In the genomic region with DNA sequence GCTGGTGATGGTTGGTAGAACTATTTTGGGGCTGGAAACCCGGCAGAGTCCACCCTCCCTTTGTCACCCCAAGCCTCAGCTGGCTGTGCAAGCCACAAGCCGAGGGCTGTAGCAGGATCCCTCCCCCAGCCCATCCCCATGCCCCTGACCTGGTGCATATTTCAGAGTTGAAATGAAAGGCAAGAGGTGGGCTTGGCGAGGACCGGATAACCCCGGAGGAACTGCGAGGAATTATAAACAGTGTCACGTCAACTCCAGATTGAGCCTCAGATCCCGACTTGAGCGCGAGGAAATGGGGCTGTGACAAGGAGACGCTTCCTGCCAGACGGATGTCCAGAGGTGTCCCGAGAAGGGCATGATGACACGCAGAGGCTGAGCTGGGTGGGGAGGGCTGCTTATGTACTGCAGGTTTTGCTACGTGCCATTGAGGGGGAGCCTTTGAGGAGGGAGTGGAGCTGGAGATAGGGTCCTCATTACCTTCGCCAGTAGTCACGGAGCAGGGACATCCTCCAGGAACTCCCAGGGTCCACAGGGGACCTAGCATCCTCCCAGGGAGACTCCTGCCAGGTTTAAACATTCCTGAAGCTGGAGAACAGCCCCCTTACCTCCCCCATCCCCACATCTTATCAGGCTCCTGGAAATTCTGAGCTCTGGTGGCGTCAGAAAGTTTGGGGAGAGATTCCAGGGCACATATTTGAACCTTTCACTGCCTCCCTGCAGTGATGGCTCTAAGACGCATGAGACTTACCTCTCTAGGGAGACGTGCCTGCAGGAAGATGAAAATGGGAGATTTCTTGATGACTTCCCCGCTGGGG, we compare ENCODE assay signal across 31 cellular contexts.
"Had no signal": no experiment of that assay in that cellular context is flagged by ENCODE, and none has a peak within 500 bp of the region (broad histone marks: within the 10 kb centered on the region; RNA-seq: fewer than 3 reads in every experiment).

No MANE protein-coding gene starts in this region.

- DNase-seq: activated B cell treated with CpG ODN at 0.5 μM for 24 hours; activated CD4-positive, alpha-beta memory T cell treated with anti-CD3 and anti-CD28 coated beads for 36 hours; activated CD4-positive, alpha-beta T cell treated with anti-CD3 and anti-CD28 coated beads for 4 hours; activated CD4-positive, alpha-beta T cell treated with anti-CD3 and anti-CD28 coated beads, Interleukin-2, amount 50 U/mL, for 1 hour; activated CD4-positive, CD25-positive, alpha-beta regulatory T cell treated with anti-CD3 and anti-CD28 coated beads, Interleukin-2, amount 50 U/mL, for 72 hours; activated CD8-positive, alpha-beta memory T cell treated with anti-CD3 and anti-CD28 coated beads, Interleukin-2, amount 50 U/mL, for 48 hours; activated effector memory CD4-positive, alpha-beta T cell treated with Interleukin-2 at 50 U/mL for 16 hours; activated naive CD4-positive, alpha-beta T cell treated with anti-CD3 and anti-CD28 coated beads, Interleukin-2, amount 10 ng/mL, durations not matched to agents 7 days and 5 days; activated naive CD8-positive, alpha-beta T cell treated with anti-CD3 and anti-CD28 coated beads, Interleukin-2, amount 50 U/mL, for 24 hours; activated T-cell treated with anti-CD3 and anti-CD28 coated beads, Interleukin-2, amount 50 U/mL, for 48 hours; anterior cingulate cortex; caudate nucleus; MM.1S; MV-4-11; NCI-H1092; NCI-H1436 treated with DMSO at 0.1 percent for 48 hours; NCI-H1694 treated with DMSO at 0.1 percent for 48 hours; NCI-H2029; NCI-H345; NCI-H524 treated with DMSO at 0.1 percent for 48 hours; RPMI8226; SIG-M5; T-cell; T-helper 17 cell; T-helper 9 cell had no signal

- H3K9me3 Mint-ChIP-seq: activated B cell treated with CpG ODN at 0.5 μM for 24 hours; activated CD4-positive, alpha-beta memory T cell treated with anti-CD3 and anti-CD28 coated beads for 36 hours; activated naive CD4-positive, alpha-beta T cell treated with anti-CD3 and anti-CD28 coated beads, Interleukin-2, amount 10 ng/mL, durations not matched to agents 7 days and 5 days; activated naive CD8-positive, alpha-beta T cell treated with anti-CD3 and anti-CD28 coated beads, Interleukin-2, amount 50 U/mL, for 24 hours; brain; T-cell had no signal

- H3K9ac ChIP-seq: KMS-11 had no signal

- H3K27ac ChIP-seq: KMS-11, VCaP had no signal

- ATAC-seq: activated naive CD8-positive, alpha-beta T cell treated with anti-CD3 and anti-CD28 coated beads, Interleukin-2, amount 50 U/mL, for 24 hours; Panc1; SK-N-SH treated with all-trans-retinoic acid at 6 μM for 48 hours; T-cell; T-helper 17 cell had no signal

- H3K36me3 Mint-ChIP-seq: activated CD4-positive, alpha-beta memory T cell treated with anti-CD3 and anti-CD28 coated beads for 36 hours; activated naive CD4-positive, alpha-beta T cell treated with anti-CD3 and anti-CD28 coated beads, Interleukin-2, amount 10 ng/mL, durations not matched to agents 7 days and 5 days; activated naive CD8-positive, alpha-beta T cell; brain; T-cell had no signal

- H3K4me3 Mint-ChIP-seq: activated B cell treated with CpG ODN at 0.5 μM for 24 hours; activated CD4-positive, alpha-beta memory T cell treated with anti-CD3 and anti-CD28 coated beads for 36 hours; activated naive CD4-positive, alpha-beta T cell treated with anti-CD3 and anti-CD28 coated beads, Interleukin-2, amount 10 ng/mL, durations not matched to agents 7 days and 5 days; activated naive CD8-positive, alpha-beta T cell; activated naive CD8-positive, alpha-beta T cell treated with anti-CD3 and anti-CD28 coated beads, Interleukin-2, amount 50 U/mL, for 24 hours; brain; T-cell; T-helper 17 cell had no signal

- H3K27ac Mint-ChIP-seq: activated B cell treated with CpG ODN at 0.5 μM for 24 hours; activated CD4-positive, alpha-beta memory T cell treated with anti-CD3 and anti-CD28 coated beads for 36 hours; activated naive CD4-positive, alpha-beta T cell treated with anti-CD3 and anti-CD28 coated beads, Interleukin-2, amount 10 ng/mL, durations not matched to agents 7 days and 5 days; activated naive CD8-positive, alpha-beta T cell; activated naive CD8-positive, alpha-beta T cell treated with anti-CD3 and anti-CD28 coated beads, Interleukin-2, amount 50 U/mL, for 24 hours; brain; T-cell; T-helper 17 cell had no signal

- H3K4me2 ChIP-seq: KMS-11 had no signal

- H3K4me1 Mint-ChIP-seq: activated B cell treated with CpG ODN at 0.5 μM for 24 hours; activated naive CD4-positive, alpha-beta T cell treated with anti-CD3 and anti-CD28 coated beads, Interleukin-2, amount 10 ng/mL, durations not matched to agents 7 days and 5 days; activated naive CD8-positive, alpha-beta T cell treated with anti-CD3 and anti-CD28 coated beads, Interleukin-2, amount 50 U/mL, for 24 hours; brain; T-cell had no signal
